In genomic region chr7:33692956-33693355, GRCh38 we compare ENCODE assay signal across 16 cellular contexts.
DNase-seq lines count a peak whose midpoint lies in the region; ATAC-seq and TF ChIP-seq lines count a peak whose summit lies in the region.
"Had no signal": no experiment of that assay in that cellular context is flagged by ENCODE, and none has a peak within 500 bp of the region (broad histone marks: within the 10 kb centered on the region; RNA-seq: fewer than 3 reads in every experiment).

No MANE protein-coding gene starts in this region.

- H3K4me1 ChIP-seq in SK-N-SH (ENCODE audit: control insufficient read depth in 1 of 2, insufficient read depth in 2 of 2, low read depth in 1 of 2, low read length in 1 of 2) (peaks cover 0 to 12% of the 10 kb centered on the region in 2 experiments; a peak in 1 of 4 replicates), esophagus muscularis mucosa (no peaks in the 10 kb centered on the region), HAP-1 (no peaks in the 10 kb centered on the region)

- no peak for TF ChIP-seq RAD21 in SK-N-SH (IDR thresholded peaks at IDR 0.05; ENCODE audit: low read length)

- no peak for TF ChIP-seq CTCF in SK-N-SH (IDR thresholded peaks at IDR 0.05)
- TF ChIP-seq CTCF in esophagus muscularis mucosa (IDR thresholded peaks at IDR 0.05), result no peak

- H3K36me3 ChIP-seq in SK-N-SH (replicated peaks in 1 of 2; ENCODE audit: control insufficient read depth in 1 of 2, insufficient read depth in 2 of 2, low read length in 1 of 2), result no peaks in the 10 kb centered on the region
- no peaks in the 10 kb centered on the region for H3K36me3 ChIP-seq in esophagus muscularis mucosa
- H3K36me3 ChIP-seq in HAP-1 (replicated peaks), result no peaks in the 10 kb centered on the region

- no peaks in the 10 kb centered on the region for H3K9me2 ChIP-seq in SK-N-SH

- no peaks in the 10 kb centered on the region for H3K79me2 ChIP-seq in SK-N-SH (ENCODE audit: insufficient read depth)

- H4K20me1 ChIP-seq in SK-N-SH (ENCODE audit: insufficient read depth), result no peaks in the 10 kb centered on the region

- intact Hi-C loops in esophagus muscularis mucosa (cut with DNase I), result no loop called here

- peak overlapping the region; percentile 53 for H3K4me2 ChIP-seq in SK-N-SH

- peak; percentile 74 for DNase-seq in GM04503 (ENCODE audit: low read depth)
- no peak for DNase-seq in SK-N-SH
- DNase-seq in esophagus muscularis mucosa (ENCODE audit: extremely low spot score), result peak; percentile 19
- DNase-seq in skeletal muscle cell (ENCODE audit: low read depth), result peak; percentile 38
- DNase-seq in NCI-H1436 treated with DMSO at 0.1 percent for 48 hours (lab: John Stamatoyannopoulos, UW), result no peak
- no peak for DNase-seq in NCI-H2107 (lab: John Stamatoyannopoulos, UW)
- no peak for DNase-seq in HAP-1 (ENCODE audit: low spot score in 2 of 2)
- DNase-seq: activated CD4-positive, alpha-beta memory T cell treated with anti-CD3 and anti-CD28 coated beads, Interleukin-2, amount 10 ng/mL, durations not matched to agents 7 days and 5 days; CD4-positive, alpha-beta memory T cell; GDM1; hypothalamus; Right ventricle myocardium superior; stimulated activated CD4-positive, alpha-beta T cell treated with anti-CD3 and anti-CD28 coated beads, Interleukin-1b, Interleukin-23, amount 100 ng/mL, for 48 hours; stimulated activated CD8-positive, alpha-beta memory T cell treated with anti-CD3 and anti-CD28 coated beads, Interleukin-4, amount 100 ng/mL, for 48 hours had no signal

- 11% methylated on average over 4 of the region's 4 CpGs for WGBS in SK-N-SH (ENCODE audit: low lambda C conversion rate)
- WGBS in esophagus muscularis mucosa, result 56% methylated on average over 4 of the region's 4 CpGs

- H3K9me3 ChIP-seq in SK-N-SH (no peaks in the 10 kb centered on the region), esophagus muscularis mucosa (no peaks in the 10 kb centered on the region), HAP-1 (no peaks in the 10 kb centered on the region)

- H3K9ac ChIP-seq in SK-N-SH, result no peak overlapping the region

- no peak for ATAC-seq in GM18907 (IDR thresholded peaks at IDR 0.05; ENCODE audit: unreplicated experiment)

- POLR2A ChIA-PET in SK-N-SH (lab: Yijun Ruan, JAX), result no interaction called here

- CTCF ChIA-PET in SK-N-SH (lab: Yijun Ruan, JAX), result interaction anchor here (0.9 to 1.1 kb wide), 2 partner anchors 24 to 240 kb away, joined by 3 to 4 read pairs; no protein-coding TSS in a partner anchor

- H3K27ac ChIP-seq in SK-N-SH (ENCODE audit: low read depth in 2 of 2, low read length in 1 of 2) (peak overlapping the region in 1 of 2 experiments; percentile 35; a peak in 2 of 4 replicates), esophagus muscularis mucosa (replicated peaks in 1 of 4) (no peak overlapping the region)
- H3K27ac ChIP-seq: HL-60 had no signal

- no peak overlapping the region for H2AFZ ChIP-seq in SK-N-SH (ENCODE audit: low read depth)

- H3F3A ChIP-seq in SK-N-SH (replicated peaks; ENCODE audit: insufficient read depth), result peaks cover 11% of the 10 kb centered on the region

- H3K4me3 ChIP-seq in SK-N-SH (ENCODE audit: low read depth in 2 of 2, low read length in 1 of 2) (0 out of 4 replicates have a peak overlapping the region, but pooled peaks of 1 of the 2 experiments have one; percentile 0), esophagus muscularis mucosa (no peak overlapping the region), skeletal muscle cell (ENCODE audit: low read depth, low read length) (no peak overlapping the region), HAP-1 (no peak overlapping the region)

- TF ChIP-seq EP300 in SK-N-SH (IDR thresholded peaks at IDR 0.05; ENCODE audit: borderline replicate concordance in 1 of 2, low read depth in 1 of 2, low read length in 1 of 2), result no peak
- no peak for TF ChIP-seq EP300 in esophagus muscularis mucosa (IDR thresholded peaks at IDR 0.05)

- in situ Hi-C loops in HAP-1 (cut with MboI; ENCODE audit: low sequenced_read_pairs), result no loop called here

- H3K27me3 ChIP-seq in SK-N-SH (ENCODE audit: insufficient read depth), result no peaks in the 10 kb centered on the region
- H3K27me3 ChIP-seq in esophagus muscularis mucosa, result no peaks in the 10 kb centered on the region
- H3K27me3 ChIP-seq in HAP-1 (ENCODE audit: low read depth), result no peaks in the 10 kb centered on the region

- TF ChIP-seq POLR2A in esophagus muscularis mucosa (IDR thresholded peaks at IDR 0.05; ENCODE audit: low read depth), result no peak

TF ChIP-seq in SK-N-SH, 30 proteins besides CTCF, POLR2A, EP300 and RAD21 (continues in another document):
- no peak for TF ChIP-seq USF2 (IDR thresholded peaks at IDR 0.05; ENCODE audit: borderline replicate concordance, low read depth, low read length)
- TF ChIP-seq FOXM1 (IDR thresholded peaks at IDR 0.05; ENCODE audit: low read depth), result no peak
- TF ChIP-seq POLR2AphosphoS5 (IDR thresholded peaks at IDR 0.05; ENCODE audit: low read depth, low read length), result no peak
- TF ChIP-seq MAX (IDR thresholded peaks at IDR 0.05; ENCODE audit: low read depth), result peak; percentile 68
- TF ChIP-seq TEAD4 (IDR thresholded peaks at IDR 0.05; ENCODE audit: borderline replicate concordance, insufficient read depth), result no peak
- no peak for TF ChIP-seq REST (IDR thresholded peaks at IDR 0.05; ENCODE audit: low read depth, low read length)
- no peak for TF ChIP-seq FOXJ3 (CRISPR knock-in tag; IDR thresholded peaks at IDR 0.05)
- TF ChIP-seq SIN3A (IDR thresholded peaks at IDR 0.05; ENCODE audit: borderline replicate concordance, low read depth, low read length), result no peak
- TF ChIP-seq PBX3 (IDR thresholded peaks at IDR 0.05), result no peak; the same call in 1 of the 2 replicates
- TF ChIP-seq YY1 (IDR thresholded peaks at IDR 0.05; ENCODE audit: low read depth), result no peak
- no peak for TF ChIP-seq TAF1 (IDR thresholded peaks at IDR 0.05; ENCODE audit: borderline replicate concordance, low read depth, low read length)
- no peak for TF ChIP-seq USF1 (IDR thresholded peaks at IDR 0.05; ENCODE audit: borderline replicate concordance, low read depth)
- TF ChIP-seq NFIC (IDR thresholded peaks at IDR 0.05; ENCODE audit: borderline replicate concordance), result no peak
- no peak for TF ChIP-seq RFX5 (IDR thresholded peaks at IDR 0.05; ENCODE audit: low read length)
- no peak for TF ChIP-seq CHD2 (IDR thresholded peaks at IDR 0.05; ENCODE audit: low read length, partially characterized antibody)
- no peak for TF ChIP-seq SMC3 (IDR thresholded peaks at IDR 0.05; ENCODE audit: low read depth, low read length)
- peak; percentile 38 for TF ChIP-seq JUND (IDR thresholded peaks at IDR 0.05)
- peak; percentile 10; the same call in 1 of the 2 replicates for TF ChIP-seq TCF12 (IDR thresholded peaks at IDR 0.05)
- no peak for TF ChIP-seq RCOR1 (IDR thresholded peaks at IDR 0.05; ENCODE audit: low read length)
- peak; percentile 67 for TF ChIP-seq FOSL2 (IDR thresholded peaks at IDR 0.05; ENCODE audit: borderline replicate concordance, low read depth)

Comparison
In these comparisons a context has a peak if more than half of its experiments do, and no peak if none do; other contexts are left out.
1. DNase-seq: peak in GM04503 (single experiment), esophagus muscularis mucosa (single experiment) and skeletal muscle cell (single experiment); none in SK-N-SH (single experiment), NCI-H1436 treated with DMSO at 0.1 percent for 48 hours (single experiment), NCI-H2107 (single experiment) and HAP-1 (0 of 2).